In the genomic region with DNA sequence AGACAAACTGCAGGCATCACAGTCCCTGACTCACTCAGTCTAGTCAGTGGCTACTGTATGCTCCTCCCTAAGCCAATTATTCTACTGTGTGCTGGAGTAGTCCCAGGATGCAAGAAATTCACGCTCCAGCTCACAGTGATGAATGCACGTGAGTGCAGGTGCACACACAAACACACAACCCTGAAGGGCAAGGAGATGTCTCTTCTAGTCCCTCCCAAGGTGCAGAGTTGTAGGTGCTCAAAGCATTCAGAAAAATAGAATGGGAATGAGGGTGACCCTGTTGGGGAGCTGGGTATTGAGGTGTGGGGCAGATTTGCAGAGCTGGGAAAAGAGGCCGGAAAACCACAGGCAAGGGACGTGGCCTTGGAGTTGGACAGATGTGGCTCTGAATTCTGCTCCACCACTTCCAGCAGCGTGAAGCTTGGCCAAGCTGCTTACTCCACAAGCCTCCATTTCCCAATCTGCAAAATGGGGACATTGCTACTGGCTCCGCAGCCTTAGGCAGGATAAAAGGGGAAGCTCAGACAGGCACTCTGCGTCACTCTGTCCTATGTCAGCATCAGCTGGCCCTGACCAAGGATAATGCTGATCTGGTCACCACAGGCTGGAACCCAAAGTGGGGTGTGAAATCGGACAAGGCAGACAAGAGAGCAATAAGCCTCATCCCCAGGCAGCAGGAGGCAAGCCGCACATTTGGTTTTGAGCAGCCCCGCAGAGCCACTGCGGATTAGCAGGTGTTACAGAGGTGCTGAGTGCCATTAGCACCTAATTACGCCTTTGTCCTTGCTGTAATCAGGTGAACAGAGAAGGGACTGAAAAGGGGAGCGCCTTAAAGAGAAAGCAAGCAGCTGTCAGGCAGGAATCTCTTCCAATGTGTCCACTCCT, we compare ENCODE assay signal across 12 cellular contexts.
DNase-seq lines count a peak whose midpoint lies in the region; ATAC-seq lines count a peak whose summit lies in the region.
"Had no signal": no experiment of that assay in that cellular context is flagged by ENCODE, and none has a peak within 500 bp of the region (broad histone marks: within the 10 kb centered on the region; RNA-seq: fewer than 3 reads in every experiment).

No MANE protein-coding gene starts in this region.

- H3K9me3 Mint-ChIP-seq in T-helper 2 cell treated with Interferon-gamma antibody and Interleukin-4, amounts not matched to agents 5 μg/mL and 100 μg/mL, for 36 hours = no peaks in the 10 kb centered on the region

- no peak for ATAC-seq in HG03039 (IDR thresholded peaks at IDR 0.05; ENCODE audit: unreplicated experiment)

- DNase-seq in COR-L47 (lab: John Stamatoyannopoulos, UW) (peak; percentile 94), NCI-H1092 (lab: John Stamatoyannopoulos, UW) (peak; percentile 52), NCI-H774 (lab: John Stamatoyannopoulos, UW) (peak; percentile 91), iPS-NIHi7 (ENCODE audit: extremely low spot score) (peak; percentile 48), SW 1271 (lab: John Stamatoyannopoulos, UW) (no peak)
- DNase-seq in activated CD8-positive, alpha-beta memory T cell treated with anti-CD3 and anti-CD28 coated beads, Interleukin-2, amount 50 U/mL, for 48 hours = no peak
- DNase-seq in T-helper 2 cell treated with Interferon-gamma antibody and Interleukin-4, amounts not matched to agents 5 μg/mL and 100 μg/mL, for 36 hours (ENCODE audit: low spot score) = no peak
- DNase-seq: activated CD4-positive, alpha-beta T cell treated with anti-CD3 and anti-CD28 coated beads for 4 hours; occipital lobe; SHP77 treated with DMSO at 0.1 percent for 48 hours; stimulated activated CD4-positive, alpha-beta T cell treated with anti-CD3 and anti-CD28 coated beads, Interleukin-15, amount 100 ng/mL, for 24 hours had no signal

- H3K4me1 Mint-ChIP-seq in T-helper 2 cell treated with Interferon-gamma antibody and Interleukin-4, amounts not matched to agents 5 μg/mL and 100 μg/mL, for 36 hours (ENCODE audit: low read depth) = peaks cover 30% of the 10 kb centered on the region

- no peaks in the 10 kb centered on the region for H3K27me3 Mint-ChIP-seq in T-helper 2 cell treated with Interferon-gamma antibody and Interleukin-4, amounts not matched to agents 5 μg/mL and 100 μg/mL, for 36 hours (ENCODE audit: low read depth)

- H3K36me3 Mint-ChIP-seq in T-helper 2 cell treated with Interferon-gamma antibody and Interleukin-4, amounts not matched to agents 5 μg/mL and 100 μg/mL, for 36 hours (ENCODE audit: low read depth) = no peaks in the 10 kb centered on the region

- no peak overlapping the region for H3K27ac Mint-ChIP-seq in T-helper 2 cell treated with Interferon-gamma antibody and Interleukin-4, amounts not matched to agents 5 μg/mL and 100 μg/mL, for 36 hours

- no peak overlapping the region for H3K4me3 Mint-ChIP-seq in T-helper 2 cell treated with Interferon-gamma antibody and Interleukin-4, amounts not matched to agents 5 μg/mL and 100 μg/mL, for 36 hours

Comparison
In these comparisons a context has a peak if more than half of its experiments do, and no peak if none do; other contexts are left out.
1. DNase-seq: peak in COR-L47 (single experiment), NCI-H1092 (single experiment), NCI-H774 (single experiment) and iPS-NIHi7 (single experiment); none in SW 1271 (0 of 2), activated CD8-positive, alpha-beta memory T cell treated with anti-CD3 and anti-CD28 coated beads, Interleukin-2, amount 50 U/mL, for 48 hours (single experiment) and T-helper 2 cell treated with Interferon-gamma antibody and Interleukin-4, amounts not matched to agents 5 μg/mL and 100 μg/mL, for 36 hours (single experiment).